ENCODE assay signal across 31 cellular contexts in genomic region chr17:61586031-61586566, GRCh38. TPM values are rescaled to one million over a fixed set of nuclear protein-coding genes. Genes with fewer than 3 reads are reported as not detected.
"Had no signal": no experiment of that assay in that cellular context is flagged by ENCODE, and none has a peak within 500 bp of the region (broad histone marks: within the 10 kb centered on the region; RNA-seq: fewer than 3 reads in every experiment).

No MANE protein-coding gene starts in this region.

- H3K4me1 ChIP-seq: stomach, suprapubic skin, testis, thyroid gland, tibial artery, tibial nerve, transverse colon, upper lobe of left lung, upper lobe of right lung, uterus, vagina had no signal

- DNase-seq: stimulated activated CD4-positive, alpha-beta T cell treated with anti-CD3 and anti-CD28 coated beads, Interleukin-2, amount 100 ng/mL, for 48 hours; stimulated activated CD4-positive, alpha-beta T cell treated with anti-CD3 and anti-CD28 coated beads, Interleukin-4, amount 100 ng/mL, for 1 hour; stimulated activated CD4-positive, alpha-beta T cell treated with anti-CD3 and anti-CD28 coated beads, Interleukin-4, amount 100 ng/mL, for 24 hours; stimulated activated CD4-positive, alpha-beta T cell treated with anti-CD3 and anti-CD28 coated beads, Interleukin-4, amount 100 ng/mL, for 4 hours; stimulated activated CD8-positive, alpha-beta memory T cell treated with anti-CD3 and anti-CD28 coated beads, Interleukin-4, amount 100 ng/mL, for 48 hours; stimulated activated naive B cell treated with anti-CD40 and anti-IgM and Interleukin-4, amounts not matched to agents 10 μg/mL and 1 μg/mL and 100 μg/mL, for 72 hours; stimulated activated naive CD4-positive, alpha-beta T cell; stimulated activated naive CD4-positive, alpha-beta T cell treated with Interleukin-2 at 50 U/mL for 16 hours; stimulated activated naive CD8-positive, alpha-beta T cell treated with anti-CD3 and anti-CD28 coated beads, Interleukin-15, amount 100 ng/mL, for 72 hours; stimulated activated naive CD8-positive, alpha-beta T cell treated with anti-CD3 and anti-CD28 coated beads, Interleukin-15, Interleukin-2, amounts not matched to agents 100 U/mL and 50 U/mL, for 24 hours; stomach; substantia nigra; testis; thyroid gland; tibial artery; transverse colon; trophoblast cell; upper lobe of left lung; upper lobe of right lung; uterus had no signal

- FAIRE-seq: urothelium cell line had no signal

- H3K9me3 ChIP-seq: stomach, suprapubic skin, testis, thoracic aorta, thyroid gland, tibial artery, tibial nerve, transverse colon, upper lobe of left lung, upper lobe of right lung, uterus, vagina had no signal

- H3K27me3 ChIP-seq: testis, thyroid gland, upper lobe of left lung, vagina had no signal

- H3K27ac ChIP-seq: stomach, suprapubic skin, testis, thoracic aorta, thyroid gland, tibial artery, tibial nerve, transverse colon, upper lobe of left lung, upper lobe of right lung, uterus, vagina had no signal

- H3K4me3 ChIP-seq: stomach, suprapubic skin, testis, thoracic aorta, thyroid gland, tibial artery, tibial nerve, transverse colon, upper lobe of left lung, upper lobe of right lung, uterus, vagina had no signal

- ATAC-seq: stimulated activated effector memory CD8-positive, alpha-beta T cell treated with anti-CD3 and anti-CD28 coated beads, Interleukin-12 subunit alpha, Interleukin-12 subunit beta, amount 100 ng/mL, for 72 hours; stimulated activated memory B cell treated with anti-CD40 and anti-IgM and Interleukin-4, amounts not matched to agents 10 μg/mL and 1 μg/mL and 100 μg/mL, for 72 hours; stimulated activated naive B cell treated with anti-CD40 and anti-IgM and Interleukin-4, amounts not matched to agents 10 μg/mL and 1 μg/mL and 100 μg/mL, for 72 hours; stimulated activated naive CD8-positive, alpha-beta T cell treated with anti-CD3 and anti-CD28 coated beads, Interleukin-15, amount 100 ng/mL, for 72 hours; stimulated activated naive CD8-positive, alpha-beta T cell treated with anti-CD3 and anti-CD28 coated beads, Interleukin-15, Interleukin-2, amounts not matched to agents 100 U/mL and 50 U/mL, for 24 hours; upper lobe of right lung had no signal

- H3K36me3 ChIP-seq: stomach, suprapubic skin, thoracic aorta, thyroid gland, tibial artery, tibial nerve, transverse colon, upper lobe of left lung, upper lobe of right lung, uterus, vagina had no signal

RNA-seq across cellular contexts. Expression of gene NACA2, which starts 4.9 kb away (rescaled TPM):
- total RNA-seq: stomach, subcutaneous adipose tissue, suprapubic skin, temporal lobe, thoracic aorta, thyroid gland, tibial nerve, transverse colon, upper lobe of left lung, upper lobe of right lung, ureter, urinary bladder, uterus, vagina had no signal
- polyA plus RNA-seq: urinary bladder had no signal
